Comparison of ENCODE assay signal across 32 cellular contexts in the genomic region with DNA sequence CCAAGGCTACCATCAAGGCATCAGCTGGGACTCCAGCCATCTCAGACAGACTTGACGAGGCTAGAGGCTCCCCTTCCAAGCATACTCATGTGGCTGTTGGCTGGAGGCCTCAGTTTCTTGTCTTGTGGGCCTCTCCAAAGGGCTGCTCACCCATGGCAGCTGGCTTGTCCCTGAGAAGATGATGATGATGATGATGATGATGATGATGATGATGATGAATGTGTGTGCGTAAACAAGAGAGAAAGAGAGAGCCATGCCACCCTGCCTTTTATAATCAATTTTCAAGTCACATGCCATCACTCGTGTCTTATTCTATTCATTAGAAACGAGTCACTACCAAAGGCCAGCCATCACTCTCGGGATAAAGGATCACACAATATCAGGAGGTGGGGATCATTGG.
"Had no signal": no experiment of that assay in that cellular context is flagged by ENCODE, and none has a peak within 500 bp of the region (broad histone marks: within the 10 kb centered on the region; RNA-seq: fewer than 3 reads in every experiment).

No MANE protein-coding gene starts in this region.

- H3K36me3 ChIP-seq: adrenal gland, brain microvascular endothelial cell, breast epithelium had no signal

- H3K4me3 ChIP-seq: adrenal gland, body of pancreas, breast epithelium had no signal

- ATAC-seq: activated CD8-positive, alpha-beta T cell treated with anti-CD3 and anti-CD28 coated beads for 36 hours; activated naive CD4-positive, alpha-beta T cell treated with anti-CD3 and anti-CD28 coated beads, Interleukin-2, amount 50 U/mL, for 72 hours; activated T-cell treated with anti-CD3 and anti-CD28 coated beads, Interleukin-2, amount 50 U/mL, for 4 hours; activated T-cell treated with anti-CD3 and anti-CD28 coated beads, Interleukin-2, amount 50 U/mL, for 72 hours; activated T-helper 17 cell treated with anti-CD3 and anti-CD28 coated beads, Interleukin-2, amount 50 U/mL, for 72 hours; body of pancreas; T-cell; T-helper 17 cell had no signal

- H3K4me1 ChIP-seq: adrenal gland, body of pancreas, breast epithelium had no signal

- H3K27me3 ChIP-seq: body of pancreas, brain microvascular endothelial cell had no signal

- DNase-seq: activated B cell treated with CpG ODN at 0.5 μM for 24 hours; activated CD4-positive, alpha-beta memory T cell treated with anti-CD3 and anti-CD28 coated beads for 36 hours; activated CD4-positive, alpha-beta T cell treated with anti-CD3 and anti-CD28 coated beads for 4 hours; activated CD4-positive, alpha-beta T cell treated with anti-CD3 and anti-CD28 coated beads, Interleukin-2, amount 10 ng/mL, durations not matched to agents 24 days and 14 days; activated CD4-positive, alpha-beta T cell treated with anti-CD3 and anti-CD28 coated beads, Interleukin-2, amount 50 U/mL, for 1 hour; activated CD4-positive, alpha-beta T cell treated with anti-CD3 and anti-CD28 coated beads, Interleukin-2, amount 50 U/mL, for 4 hours; activated CD4-positive, CD25-positive, alpha-beta regulatory T cell treated with anti-CD3 and anti-CD28 coated beads, Interleukin-2, amount 50 U/mL, for 72 hours; activated CD8-positive, alpha-beta memory T cell treated with anti-CD3 and anti-CD28 coated beads, Interleukin-2, amount 50 U/mL, for 4 hours; activated CD8-positive, alpha-beta T cell treated with anti-CD3 and anti-CD28 coated beads for 36 hours; activated effector memory CD4-positive, alpha-beta T cell treated with anti-CD3 and anti-CD28 coated beads, Interleukin-2, amount 50 U/mL, for 16 hours; activated gamma-delta T cell treated with Interleukin-2 at 50 U/mL for 16 hours; activated naive CD4-positive, alpha-beta T cell; activated naive CD4-positive, alpha-beta T cell treated with anti-CD3 and anti-CD28 coated beads for 36 hours; activated naive CD4-positive, alpha-beta T cell treated with anti-CD3 and anti-CD28 coated beads, Interleukin-2, amount 50 U/mL, for 16 hours; activated naive CD8-positive, alpha-beta T cell treated with anti-CD3 and anti-CD28 coated beads for 36 hours; activated T-cell treated with anti-CD3 and anti-CD28 coated beads for 4 hours; activated T-cell treated with anti-CD3 and anti-CD28 coated beads, Interleukin-2, amount 50 U/mL, for 1 hour; activated T-cell treated with anti-CD3 and anti-CD28 coated beads, Interleukin-2, amount 50 U/mL, for 4 hours; activated T-cell treated with anti-CD3 and anti-CD28 coated beads, Interleukin-2, amount 50 U/mL, for 72 hours; adrenal gland; amniotic stem cell; aorta; body of pancreas; brain microvascular endothelial cell; central memory CD4-positive, alpha-beta T cell; T-cell; T-helper 17 cell had no signal

- H3K27ac ChIP-seq: adrenal gland, body of pancreas, brain microvascular endothelial cell, breast epithelium, VCaP had no signal

- FAIRE-seq: TTC549 had no signal

- H3K9me3 ChIP-seq: adrenal gland, body of pancreas, breast epithelium had no signal
